ENCODE assay signal across 22 cellular contexts in the genomic region with DNA sequence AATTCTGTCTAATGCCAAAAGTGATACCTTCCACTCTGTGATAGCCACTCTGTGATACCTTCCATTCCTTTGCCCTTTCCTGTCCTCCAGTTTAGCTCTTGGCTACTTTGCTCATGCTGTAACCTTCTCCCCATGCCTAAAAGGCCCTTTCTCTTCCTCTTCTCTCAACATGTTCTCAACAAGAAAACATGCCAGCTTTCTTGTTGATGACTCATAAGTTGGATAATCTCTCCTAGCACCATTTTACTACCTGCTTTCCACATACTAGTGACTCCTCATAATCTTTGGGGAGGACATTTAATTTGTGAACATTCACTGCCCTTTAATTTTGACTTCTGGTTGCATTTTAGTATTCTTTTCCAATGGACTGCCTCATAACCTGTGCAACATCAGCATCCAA. TPM values are rescaled to one million over a fixed set of nuclear protein-coding genes. Genes with fewer than 3 reads are reported as not detected.
"Had no signal": no experiment of that assay in that cellular context is flagged by ENCODE, and none has a peak within 500 bp of the region (broad histone marks: within the 10 kb centered on the region; RNA-seq: fewer than 3 reads in every experiment).

No MANE protein-coding gene starts in this region.

- H3K4me1 ChIP-seq: gastrocnemius medialis, parathyroid adenoma, upper lobe of left lung had no signal

- H3K36me3 ChIP-seq: gastrocnemius medialis, thoracic aorta, upper lobe of left lung, WERI-Rb-1 had no signal

- H3K9me3 ChIP-seq: gastrocnemius medialis, thoracic aorta, upper lobe of left lung had no signal

- ATAC-seq: effector memory CD8-positive, alpha-beta T cell; gastrocnemius medialis; heart right ventricle; naive thymus-derived CD4-positive, alpha-beta T cell; sciatic nerve; stimulated activated memory B cell treated with anti-CD40 and anti-IgM and Interleukin-4, amounts not matched to agents 10 μg/mL and 1 μg/mL and 100 μg/mL, for 72 hours; T-helper 17 cell had no signal

- H3K27me3 ChIP-seq: gastrocnemius medialis, heart right ventricle, upper lobe of left lung had no signal

- H3K4me3 Mint-ChIP-seq: activated naive CD8-positive, alpha-beta T cell; effector memory CD8-positive, alpha-beta T cell; naive thymus-derived CD4-positive, alpha-beta T cell; stimulated activated memory B cell treated with anti-CD40 and anti-IgM and Interleukin-4, amounts not matched to agents 10 μg/mL and 1 μg/mL and 100 μg/mL, for 72 hours; T-helper 17 cell had no signal

- H3K27ac ChIP-seq: gastrocnemius medialis, heart right ventricle, parathyroid adenoma, thoracic aorta, upper lobe of left lung, WERI-Rb-1 had no signal

- H3K27me3 Mint-ChIP-seq: activated naive CD8-positive, alpha-beta T cell; effector memory CD8-positive, alpha-beta T cell; naive thymus-derived CD4-positive, alpha-beta T cell; stimulated activated memory B cell treated with anti-CD40 and anti-IgM and Interleukin-4, amounts not matched to agents 10 μg/mL and 1 μg/mL and 100 μg/mL, for 72 hours; T-helper 17 cell had no signal

- H3K4me3 ChIP-seq: gastrocnemius medialis, heart right ventricle, thoracic aorta, upper lobe of left lung had no signal

- H3K27ac Mint-ChIP-seq: activated naive CD8-positive, alpha-beta T cell; effector memory CD8-positive, alpha-beta T cell; naive thymus-derived CD4-positive, alpha-beta T cell; stimulated activated memory B cell treated with anti-CD40 and anti-IgM and Interleukin-4, amounts not matched to agents 10 μg/mL and 1 μg/mL and 100 μg/mL, for 72 hours; T-helper 17 cell had no signal

- DNase-seq: activated CD4-positive, alpha-beta T cell treated with anti-CD3 and anti-CD28 coated beads for 1 hour; activated gamma-delta T cell; amniotic stem cell; caudate nucleus; effector memory CD8-positive, alpha-beta T cell; gastrocnemius medialis; heart right ventricle; mesendoderm; naive thymus-derived CD4-positive, alpha-beta T cell; stimulated activated CD4-positive, alpha-beta T cell treated with anti-CD3 and anti-CD28 coated beads, Interleukin-4, amount 100 ng/mL, for 4 hours; T-helper 17 cell; upper lobe of left lung; WERI-Rb-1 had no signal

- H3K4me1 Mint-ChIP-seq: naive thymus-derived CD4-positive, alpha-beta T cell; stimulated activated memory B cell treated with anti-CD40 and anti-IgM and Interleukin-4, amounts not matched to agents 10 μg/mL and 1 μg/mL and 100 μg/mL, for 72 hours; T-helper 17 cell had no signal

RNA-seq across cellular contexts. Expression of gene NT5C1B, which starts 55.9 kb away (rescaled TPM):
- total RNA-seq: activated CD8-positive, alpha-beta memory T cell treated with anti-CD3 and anti-CD28 coated beads for 36 hours; dermis microvascular lymphatic vessel endothelial cell; gastrocnemius medialis; heart right ventricle; liver; mucosa of gallbladder; naive thymus-derived CD4-positive, alpha-beta T cell; sciatic nerve; T-helper 17 cell; thoracic aorta; upper lobe of left lung had no signal
- polyA plus RNA-seq: heart right ventricle had no signal
